Comparison of ENCODE assay signal across 2 cellular contexts in genomic region chr4:71258323-71258722, GRCh38.
TF ChIP-seq lines count a peak whose summit lies in the region.

No MANE protein-coding gene starts in this region.

TF ChIP-seq in liver, 16 proteins besides CTCF, POLR2A, EP300 and RAD21 (continued from another document):
- TF ChIP-seq, protein P1, sequence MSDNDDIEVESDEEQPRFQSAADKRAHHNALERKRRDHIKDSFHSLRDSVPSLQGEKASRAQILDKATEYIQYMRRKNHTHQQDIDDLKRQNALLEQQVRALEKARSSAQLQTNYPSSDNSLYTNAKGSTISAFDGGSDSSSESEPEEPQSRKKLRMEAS (IDR thresholded peaks at IDR 0.05): peak; percentile 27
- TF ChIP-seq, protein P2, sequence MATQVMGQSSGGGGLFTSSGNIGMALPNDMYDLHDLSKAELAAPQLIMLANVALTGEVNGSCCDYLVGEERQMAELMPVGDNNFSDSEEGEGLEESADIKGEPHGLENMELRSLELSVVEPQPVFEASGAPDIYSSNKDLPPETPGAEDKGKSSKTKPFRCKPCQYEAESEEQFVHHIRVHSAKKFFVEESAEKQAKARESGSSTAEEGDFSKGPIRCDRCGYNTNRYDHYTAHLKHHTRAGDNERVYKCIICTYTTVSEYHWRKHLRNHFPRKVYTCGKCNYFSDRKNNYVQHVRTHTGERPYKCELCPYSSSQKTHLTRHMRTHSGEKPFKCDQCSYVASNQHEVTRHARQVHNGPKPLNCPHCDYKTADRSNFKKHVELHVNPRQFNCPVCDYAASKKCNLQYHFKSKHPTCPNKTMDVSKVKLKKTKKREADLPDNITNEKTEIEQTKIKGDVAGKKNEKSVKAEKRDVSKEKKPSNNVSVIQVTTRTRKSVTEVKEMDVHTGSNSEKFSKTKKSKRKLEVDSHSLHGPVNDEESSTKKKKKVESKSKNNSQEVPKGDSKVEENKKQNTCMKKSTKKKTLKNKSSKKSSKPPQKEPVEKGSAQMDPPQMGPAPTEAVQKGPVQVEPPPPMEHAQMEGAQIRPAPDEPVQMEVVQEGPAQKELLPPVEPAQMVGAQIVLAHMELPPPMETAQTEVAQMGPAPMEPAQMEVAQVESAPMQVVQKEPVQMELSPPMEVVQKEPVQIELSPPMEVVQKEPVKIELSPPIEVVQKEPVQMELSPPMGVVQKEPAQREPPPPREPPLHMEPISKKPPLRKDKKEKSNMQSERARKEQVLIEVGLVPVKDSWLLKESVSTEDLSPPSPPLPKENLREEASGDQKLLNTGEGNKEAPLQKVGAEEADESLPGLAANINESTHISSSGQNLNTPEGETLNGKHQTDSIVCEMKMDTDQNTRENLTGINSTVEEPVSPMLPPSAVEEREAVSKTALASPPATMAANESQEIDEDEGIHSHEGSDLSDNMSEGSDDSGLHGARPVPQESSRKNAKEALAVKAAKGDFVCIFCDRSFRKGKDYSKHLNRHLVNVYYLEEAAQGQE (IDR thresholded peaks at IDR 0.05): peak; percentile 25
- peak; percentile 26 for TF ChIP-seq FOXA1 (IDR thresholded peaks at IDR 0.05)
- TF ChIP-seq YY1 (IDR thresholded peaks at IDR 0.05): peak; percentile 29
- TF ChIP-seq NR2F2 (IDR thresholded peaks at IDR 0.05): no peak
- peak in 1 of 2 donors; percentile 62 for TF ChIP-seq RXRA (IDR thresholded peaks at IDR 0.05)
- TF ChIP-seq EGR1 (IDR thresholded peaks at IDR 0.05; ENCODE audit: low read depth in 2 of 2): no peak
- peak in 1 of 2 donors; percentile 12 for TF ChIP-seq JUND (IDR thresholded peaks at IDR 0.05)
- TF ChIP-seq HNF4A (conservative IDR thresholded peaks at IDR 0.05): peak; percentile 40 to 79

TF ChIP-seq in HepG2, 621 proteins besides CTCF, POLR2A, EP300 and RAD21 (continued from another document):
- TF ChIP-seq ZBTB49 (CRISPR knock-in tag; IDR thresholded peaks at IDR 0.05; ENCODE audit: borderline replicate concordance) (no peak), KDM2A (CRISPR knock-in tag; IDR thresholded peaks at IDR 0.05; ENCODE audit: borderline replicate concordance, low read depth) (no peak), XBP1 (CRISPR knock-in tag; IDR thresholded peaks at IDR 0.05) (no peak), ZNF180 (CRISPR knock-in tag; IDR thresholded peaks at IDR 0.05; ENCODE audit: borderline replicate concordance, low read depth) (no peak), CENPT (CRISPR knock-in tag; IDR thresholded peaks at IDR 0.05; ENCODE audit: low read depth) (no peak), ZNF652 (CRISPR knock-in tag; IDR thresholded peaks at IDR 0.05; ENCODE audit: borderline replicate concordance, low read depth) (no peak), NFYB (CRISPR knock-in tag; IDR thresholded peaks at IDR 0.05) (no peak), CREBL2 (CRISPR knock-in tag; IDR thresholded peaks at IDR 0.05; ENCODE audit: borderline replicate concordance) (no peak)
- TF ChIP-seq, protein P3, sequence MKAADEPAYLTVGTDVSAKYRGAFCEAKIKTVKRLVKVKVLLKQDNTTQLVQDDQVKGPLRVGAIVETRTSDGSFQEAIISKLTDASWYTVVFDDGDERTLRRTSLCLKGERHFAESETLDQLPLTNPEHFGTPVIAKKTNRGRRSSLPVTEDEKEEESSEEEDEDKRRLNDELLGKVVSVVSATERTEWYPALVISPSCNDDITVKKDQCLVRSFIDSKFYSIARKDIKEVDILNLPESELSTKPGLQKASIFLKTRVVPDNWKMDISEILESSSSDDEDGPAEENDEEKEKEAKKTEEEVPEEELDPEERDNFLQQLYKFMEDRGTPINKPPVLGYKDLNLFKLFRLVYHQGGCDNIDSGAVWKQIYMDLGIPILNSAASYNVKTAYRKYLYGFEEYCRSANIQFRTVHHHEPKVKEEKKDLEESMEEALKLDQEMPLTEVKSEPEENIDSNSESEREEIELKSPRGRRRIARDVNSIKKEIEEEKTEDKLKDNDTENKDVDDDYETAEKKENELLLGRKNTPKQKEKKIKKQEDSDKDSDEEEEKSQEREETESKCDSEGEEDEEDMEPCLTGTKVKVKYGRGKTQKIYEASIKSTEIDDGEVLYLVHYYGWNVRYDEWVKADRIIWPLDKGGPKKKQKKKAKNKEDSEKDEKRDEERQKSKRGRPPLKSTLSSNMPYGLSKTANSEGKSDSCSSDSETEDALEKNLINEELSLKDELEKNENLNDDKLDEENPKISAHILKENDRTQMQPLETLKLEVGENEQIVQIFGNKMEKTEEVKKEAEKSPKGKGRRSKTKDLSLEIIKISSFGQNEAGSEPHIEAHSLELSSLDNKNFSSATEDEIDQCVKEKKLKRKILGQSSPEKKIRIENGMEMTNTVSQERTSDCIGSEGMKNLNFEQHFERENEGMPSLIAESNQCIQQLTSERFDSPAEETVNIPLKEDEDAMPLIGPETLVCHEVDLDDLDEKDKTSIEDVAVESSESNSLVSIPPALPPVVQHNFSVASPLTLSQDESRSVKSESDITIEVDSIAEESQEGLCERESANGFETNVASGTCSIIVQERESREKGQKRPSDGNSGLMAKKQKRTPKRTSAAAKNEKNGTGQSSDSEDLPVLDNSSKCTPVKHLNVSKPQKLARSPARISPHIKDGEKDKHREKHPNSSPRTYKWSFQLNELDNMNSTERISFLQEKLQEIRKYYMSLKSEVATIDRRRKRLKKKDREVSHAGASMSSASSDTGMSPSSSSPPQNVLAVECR (CRISPR knock-in tag; IDR thresholded peaks at IDR 0.05; ENCODE audit: borderline replicate concordance): no peak
